ENCODE assay signal across 10 cellular contexts in genomic region chr12:116578051-116578450, GRCh38.
"Had no signal": no experiment of that assay in that cellular context is flagged by ENCODE, and none has a peak within 500 bp of the region (broad histone marks: within the 10 kb centered on the region; RNA-seq: fewer than 3 reads in every experiment).

No MANE protein-coding gene starts in this region.

- DNase-seq: H9, HCEC 1CT, HFFc6, KG1 had no signal

- H3K4me3 Mint-ChIP-seq: GM23338, H9, HFFc6, IgD-negative memory B cell had no signal

- H3K27me3 Mint-ChIP-seq: IgD-negative memory B cell had no signal

- H3K9me3 Mint-ChIP-seq: GM23338, H9, HFFc6, IgD-negative memory B cell had no signal

- H3K27ac ChIP-seq: HL-60 had no signal

- H3K4me2 ChIP-seq: GM23338 had no signal

- H3K27ac Mint-ChIP-seq: GM23338, H9, HFFc6, IgD-negative memory B cell had no signal

- H3K36me3 Mint-ChIP-seq: IgD-negative memory B cell had no signal

- ATAC-seq: GM23338, HepG2 had no signal

- H3K4me3 ChIP-seq: GM23338 had no signal

- H2AFZ ChIP-seq: GM23338 had no signal

- FAIRE-seq: H1, H54, HepG2 had no signal
